ENCODE assay signal across 19 cellular contexts in genomic region chr7:7851381-7851780, GRCh38.
DNase-seq lines count a peak whose midpoint lies in the region; ATAC-seq, FAIRE-seq and TF ChIP-seq lines count a peak whose summit lies in the region.
"Had no signal": no experiment of that assay in that cellular context is flagged by ENCODE, and none has a peak within 500 bp of the region (broad histone marks: within the 10 kb centered on the region; RNA-seq: fewer than 3 reads in every experiment).

No MANE protein-coding gene starts in this region.

- H3K36me3 ChIP-seq in DND-41 (ENCODE audit: insufficient read depth, low read length) (peaks cover 3% of the 10 kb centered on the region; the same call in 1 of the 2 replicates), PC-3 (ENCODE audit: low read depth, low read length) (peaks cover 6% of the 10 kb centered on the region; the same call in 1 of the 2 replicates)
- H3K36me3 ChIP-seq: esophagus muscularis mucosa, pancreas had no signal

- CTCF ChIA-PET in PC-3 (lab: Charles Lee) = no interaction called here

- H3K79me2 ChIP-seq in DND-41 (ENCODE audit: insufficient read depth, low read length) = no peaks in the 10 kb centered on the region
- H3K79me2 ChIP-seq in PC-3 (ENCODE audit: low read length) = no peaks in the 10 kb centered on the region

- DNase-seq in DND-41 (no peak), M059J (ENCODE audit: low read depth) (peak; percentile 18), astrocyte of the hippocampus (ENCODE audit: low read depth, low spot score) (peak; percentile 36), GM19239 (ENCODE audit: insufficient read length, low spot score) (no peak), PC-3 (no peak)
- no peak for DNase-seq in natural killer cell treated with Interleukin-12 subunit alpha and Interleukin-12 subunit beta and Interleukin-15 and Interleukin-18, amount 100 ng/mL, for 72 hours (ENCODE audit: low spot score)
- DNase-seq: activated CD4-positive, alpha-beta T cell treated with anti-CD3 and anti-CD28 coated beads for 4 hours; activated CD8-positive, alpha-beta memory T cell treated with anti-CD3 and anti-CD28 coated beads, Interleukin-2, amount 50 U/mL, for 4 hours; activated gamma-delta T cell; CD8-positive, alpha-beta memory T cell; DMS79; effector CD8-positive, alpha-beta T cell; NCI-H1417 treated with DMSO at 0.1 percent for 48 hours; NCI-H524 treated with DMSO at 0.1 percent for 48 hours; pancreas had no signal

- peaks cover 28% of the 10 kb centered on the region for H3K36me3 Mint-ChIP-seq in natural killer cell treated with Interleukin-12 subunit alpha and Interleukin-12 subunit beta and Interleukin-15 and Interleukin-18, amount 100 ng/mL, for 72 hours

- peaks cover 19% of the 10 kb centered on the region for H3K4me1 ChIP-seq in DND-41 (ENCODE audit: insufficient read depth, low read length)
- H3K4me1 ChIP-seq in PC-3 (ENCODE audit: insufficient read depth, low read length) = 0 out of 2 replicates have a peak, but pooled peaks cover 5% of the 10 kb centered on the region
- H3K4me1 ChIP-seq: esophagus muscularis mucosa, pancreas had no signal

- POLR2A ChIA-PET in PC-3 (lab: Charles Lee; ENCODE audit: unreplicated experiment) = no interaction called here

- H3K9me3 ChIP-seq in DND-41 (ENCODE audit: insufficient read depth, low read length, severe bottlenecking) = peaks cover 19% of the 10 kb centered on the region
- H3K9me3 ChIP-seq in PC-3 (ENCODE audit: low read length) = peaks cover 8% of the 10 kb centered on the region; the same call in 1 of the 2 replicates
- H3K9me3 ChIP-seq: pancreas had no signal

- no TSS peak for BruUV-seq in PC-3 (replicated peaks; lab: Mats Ljungman, UMichigan)

- peaks cover 16% of the 10 kb centered on the region for H3K9me3 Mint-ChIP-seq in natural killer cell treated with Interleukin-12 subunit alpha and Interleukin-12 subunit beta and Interleukin-15 and Interleukin-18, amount 100 ng/mL, for 72 hours

- H3K27me3 ChIP-seq in DND-41 (ENCODE audit: insufficient read depth, low read length, poor library complexity) (no peaks in the 10 kb centered on the region), PC-3 (ENCODE audit: low read length) (no peaks in the 10 kb centered on the region)
- H3K27me3 ChIP-seq: esophagus muscularis mucosa, pancreas had no signal

- H3K4me2 ChIP-seq in DND-41 (ENCODE audit: insufficient read depth, low read length) (no peak overlapping the region), PC-3 (ENCODE audit: low read length) (no peak overlapping the region)

- 0 out of 3 replicates have a peak, but pooled peaks have one; percentile 31 for ATAC-seq in DND-41 (ENCODE audit: insufficient read depth, low read depth)
- ATAC-seq in natural killer cell treated with Interleukin-12 subunit alpha and Interleukin-12 subunit beta and Interleukin-15 and Interleukin-18, amount 100 ng/mL, for 72 hours = peak; percentile 75
- ATAC-seq in activated CD4-positive, CD25-positive, alpha-beta regulatory T cell treated with anti-CD3 and anti-CD28 coated beads, Interleukin-2, amount 50 U/mL, for 24 hours = no peak
- ATAC-seq in PC-3 = no peak
- ATAC-seq: pancreas had no signal

- H4K20me1 ChIP-seq in DND-41 (ENCODE audit: insufficient read depth, low read length) (no peaks in the 10 kb centered on the region), PC-3 (ENCODE audit: low read length) (no peaks in the 10 kb centered on the region)

- no peak for TF ChIP-seq CTCF in DND-41 (IDR thresholded peaks at IDR 0.05; ENCODE audit: borderline replicate concordance, extremely low read depth, low read length, poor library complexity, severe bottlenecking)
- TF ChIP-seq CTCF in PC-3 (conservative IDR thresholded peaks at IDR 0.05; ENCODE audit: low read depth, low read length) = no peak

- FAIRE-seq in GM19239 (lab: Jason Lieb, UNC) = no peak
- FAIRE-seq: H1 had no signal

- H3K4me1 Mint-ChIP-seq in natural killer cell treated with Interleukin-12 subunit alpha and Interleukin-12 subunit beta and Interleukin-15 and Interleukin-18, amount 100 ng/mL, for 72 hours (ENCODE audit: low read depth in 2 of 2) = peaks cover 43 to 49% of the 10 kb centered on the region in 2 donors

- H2AFZ ChIP-seq in DND-41 (ENCODE audit: low read depth, low read length) (no peak overlapping the region), PC-3 (ENCODE audit: low read length) (no peak overlapping the region)

- H3K27me3 Mint-ChIP-seq in natural killer cell treated with Interleukin-12 subunit alpha and Interleukin-12 subunit beta and Interleukin-15 and Interleukin-18, amount 100 ng/mL, for 72 hours = no peaks in the 10 kb centered on the region
- H3K27me3 Mint-ChIP-seq: CD8-positive, alpha-beta memory T cell; memory B cell had no signal

- no peaks in the 10 kb centered on the region for H3F3A ChIP-seq in PC-3 (ENCODE audit: low read length, unreplicated experiment)

- H3K9me2 ChIP-seq in PC-3 (replicated peaks; ENCODE audit: low read length) = no peaks in the 10 kb centered on the region

- no peak overlapping the region for H3K27ac ChIP-seq in DND-41 (ENCODE audit: low read length)
- H3K27ac ChIP-seq in PC-3 (ENCODE audit: low read length) = no peak overlapping the region
- H3K27ac ChIP-seq: esophagus muscularis mucosa, pancreas had no signal

- peak overlapping the region; percentile 90 to 92 for H3K27ac Mint-ChIP-seq in natural killer cell treated with Interleukin-12 subunit alpha and Interleukin-12 subunit beta and Interleukin-15 and Interleukin-18, amount 100 ng/mL, for 72 hours
- H3K27ac Mint-ChIP-seq: CD8-positive, alpha-beta memory T cell; memory B cell had no signal

- H3K4me3 ChIP-seq in DND-41 (ENCODE audit: low read depth in 1 of 2, low read length in 2 of 2) = no peak overlapping the region
- no peak overlapping the region for H3K4me3 ChIP-seq in PC-3 (ENCODE audit: low read length)
- H3K4me3 ChIP-seq: esophagus muscularis mucosa, pancreas had no signal

- intact Hi-C loops in PC-3 (cut with micrococcal nuclease) = loop anchor here (1.0 kb wide), 1 partner anchor 34 kb away; no protein-coding TSS in a partner anchor

- peak overlapping the region; percentile 60 for H3K4me3 Mint-ChIP-seq in natural killer cell treated with Interleukin-12 subunit alpha and Interleukin-12 subunit beta and Interleukin-15 and Interleukin-18, amount 100 ng/mL, for 72 hours
- H3K4me3 Mint-ChIP-seq: memory B cell had no signal

- H3K9ac ChIP-seq in DND-41 (ENCODE audit: low read depth, low read length) = no peak overlapping the region
- no peak overlapping the region for H3K9ac ChIP-seq in PC-3 (ENCODE audit: low read length)

Comparison
In these comparisons a context has a peak if more than half of its experiments do, and no peak if none do; other contexts are left out.
1. ATAC-seq: peak in DND-41 (single experiment) and natural killer cell treated with Interleukin-12 subunit alpha and Interleukin-12 subunit beta and Interleukin-15 and Interleukin-18, amount 100 ng/mL, for 72 hours (2 of 2); none in activated CD4-positive, CD25-positive, alpha-beta regulatory T cell treated with anti-CD3 and anti-CD28 coated beads, Interleukin-2, amount 50 U/mL, for 24 hours (0 of 2) and PC-3 (single experiment).
2. DNase-seq: peak in M059J (single experiment) and astrocyte of the hippocampus (single experiment); none in DND-41 (single experiment), natural killer cell treated with Interleukin-12 subunit alpha and Interleukin-12 subunit beta and Interleukin-15 and Interleukin-18, amount 100 ng/mL, for 72 hours (single experiment), GM19239 (single experiment) and PC-3 (single experiment).